19 cellular contexts compared by ENCODE assay signal in the genomic region with DNA sequence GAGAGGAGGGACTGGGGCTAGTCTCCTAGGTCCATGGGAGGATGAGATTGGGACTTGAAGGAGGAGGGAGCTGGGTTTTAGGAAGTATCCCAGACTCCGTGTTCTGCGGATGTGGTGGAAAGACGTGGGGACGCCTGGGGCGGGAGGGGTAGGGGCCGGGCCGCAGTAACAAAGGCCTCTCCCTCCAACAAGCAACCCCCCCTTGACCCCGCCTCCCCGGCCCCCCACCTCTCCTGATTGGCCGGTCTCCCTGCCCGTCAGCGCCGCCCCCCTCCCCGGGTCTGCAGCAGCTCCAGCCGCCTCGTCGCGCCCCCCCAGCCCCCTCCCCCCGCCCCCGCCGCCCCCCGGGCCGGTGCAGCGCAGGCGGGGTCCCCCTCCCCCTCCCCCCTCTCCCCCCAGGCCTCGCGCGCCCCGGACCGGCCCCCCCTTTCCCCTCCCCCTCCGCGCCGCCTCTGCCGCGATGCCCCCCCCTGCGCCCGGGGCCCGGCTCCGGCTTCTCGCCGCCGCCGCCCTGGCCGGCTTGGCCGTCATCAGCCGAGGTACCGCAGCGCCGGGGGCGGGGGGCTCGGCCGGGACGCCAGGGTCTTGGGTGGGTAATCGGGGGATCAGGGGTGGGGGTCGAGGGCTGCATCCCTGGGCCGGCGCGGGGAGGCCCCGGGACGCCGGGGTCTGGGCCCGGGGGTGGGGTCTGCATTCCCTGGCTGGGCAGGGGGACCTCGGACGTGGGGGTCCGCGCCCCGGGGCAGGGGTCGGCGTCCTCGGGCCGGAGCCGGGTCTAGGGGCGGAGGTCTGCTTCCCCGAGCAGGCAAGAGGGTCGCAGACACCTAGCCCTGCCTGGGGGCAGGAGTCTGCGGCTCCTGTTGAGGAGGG. TPM values are rescaled to one million over a fixed set of nuclear protein-coding genes. Genes with fewer than 3 reads are reported as not detected.
DNase-seq lines count a peak whose midpoint lies in the region; ATAC-seq, FAIRE-seq and TF ChIP-seq lines count a peak whose summit lies in the region.
"Had no signal": no experiment of that assay in that cellular context is flagged by ENCODE, and none has a peak within 500 bp of the region (broad histone marks: within the 10 kb centered on the region; RNA-seq: fewer than 3 reads in every experiment).

IGLON5 (plus strand) TSS at position 257 of the 870 bp plus-strand sequence; CDS start at position 461, 204 bp downstream.

- H3K9ac ChIP-seq in astrocyte (ENCODE audit: low read length), result no peak within 1 kb of the TSS

- H3K9me3 Mint-ChIP-seq in activated CD4-positive, alpha-beta T cell treated with anti-CD3 and anti-CD28 coated beads, Interleukin-2, amount 10 ng/mL, durations not matched to agents 24 days and 14 days, result peaks cover 8% of the 10 kb centered on the region
- peaks cover 9% of the 10 kb centered on the region for H3K9me3 Mint-ChIP-seq in astrocyte (ENCODE audit: unreplicated experiment)
- peaks cover 13 to 16% of the 10 kb centered on the region in 2 donors for H3K9me3 Mint-ChIP-seq in stimulated activated naive B cell treated with anti-CD40 and anti-IgM and Interleukin-4, amounts not matched to agents 10 μg/mL and 1 μg/mL and 100 μg/mL, for 72 hours
- H3K9me3 Mint-ChIP-seq in activated T-cell treated with anti-CD3 and anti-CD28 coated beads, Interleukin-2, amount 50 U/mL, for 4 hours, result peaks cover 17% of the 10 kb centered on the region

- no peak for TF ChIP-seq CTCF in astrocyte (IDR thresholded peaks at IDR 0.05; ENCODE audit: insufficient read depth, low read depth, low read length)

- no peaks in the 10 kb centered on the region for H3K36me3 ChIP-seq in astrocyte (ENCODE audit: insufficient read depth, low read length)

- H3K79me2 ChIP-seq in astrocyte (ENCODE audit: insufficient read depth, low read length), result no peaks in the 10 kb centered on the region

- no peaks in the 10 kb centered on the region for H3K27me3 ChIP-seq in astrocyte (ENCODE audit: insufficient read depth, low read length)

- no peak within 1 kb of the TSS for H3K4me2 ChIP-seq in astrocyte (ENCODE audit: low read length)

- no peak within 1 kb of the TSS for H2AFZ ChIP-seq in astrocyte (ENCODE audit: low read depth, low read length)

- H3K27ac Mint-ChIP-seq in activated CD4-positive, alpha-beta T cell treated with anti-CD3 and anti-CD28 coated beads, Interleukin-2, amount 10 ng/mL, durations not matched to agents 24 days and 14 days, result peak within 1 kb of the TSS; percentile 17
- no peak within 1 kb of the TSS for H3K27ac Mint-ChIP-seq in astrocyte (ENCODE audit: unreplicated experiment)
- H3K27ac Mint-ChIP-seq in stimulated activated naive B cell treated with anti-CD40 and anti-IgM and Interleukin-4, amounts not matched to agents 10 μg/mL and 1 μg/mL and 100 μg/mL, for 72 hours, result peak within 1 kb of the TSS; percentile 52
- H3K27ac Mint-ChIP-seq: activated naive CD8-positive, alpha-beta T cell treated with anti-CD3 and anti-CD28 coated beads, Interleukin-2, amount 10 ng/mL, durations not matched to agents 7 days and 5 days had no signal

- no peaks in the 10 kb centered on the region for H3K36me3 Mint-ChIP-seq in activated CD4-positive, alpha-beta T cell treated with anti-CD3 and anti-CD28 coated beads, Interleukin-2, amount 10 ng/mL, durations not matched to agents 24 days and 14 days (ENCODE audit: low read depth)
- no peaks in the 10 kb centered on the region for H3K36me3 Mint-ChIP-seq in astrocyte (ENCODE audit: low read depth, unreplicated experiment)
- H3K36me3 Mint-ChIP-seq in stimulated activated naive B cell treated with anti-CD40 and anti-IgM and Interleukin-4, amounts not matched to agents 10 μg/mL and 1 μg/mL and 100 μg/mL, for 72 hours, result peaks cover 0 to 5% of the 10 kb centered on the region in 2 donors
- H3K36me3 Mint-ChIP-seq in activated T-cell treated with anti-CD3 and anti-CD28 coated beads, Interleukin-2, amount 50 U/mL, for 4 hours (ENCODE audit: insufficient read depth), result no peaks in the 10 kb centered on the region
- H3K36me3 Mint-ChIP-seq: activated naive CD8-positive, alpha-beta T cell treated with anti-CD3 and anti-CD28 coated beads, Interleukin-2, amount 10 ng/mL, durations not matched to agents 7 days and 5 days had no signal

- H3K9me3 ChIP-seq in astrocyte (ENCODE audit: insufficient read depth, low read depth, low read length), result peaks cover 3% of the 10 kb centered on the region

- no peaks in the 10 kb centered on the region for H4K20me1 ChIP-seq in astrocyte (ENCODE audit: insufficient read depth, low read length)

- intact Hi-C loops in activated CD4-positive, alpha-beta T cell treated with anti-CD3 and anti-CD28 coated beads, Interleukin-2, amount 10 ng/mL, durations not matched to agents 24 days and 14 days (cut with micrococcal nuclease), result no loop called here

- H3K4me3 Mint-ChIP-seq in activated CD4-positive, alpha-beta T cell treated with anti-CD3 and anti-CD28 coated beads, Interleukin-2, amount 10 ng/mL, durations not matched to agents 24 days and 14 days, result no peak within 1 kb of the TSS
- H3K4me3 Mint-ChIP-seq in astrocyte (ENCODE audit: unreplicated experiment), result peak within 1 kb of the TSS; percentile 81
- no peak within 1 kb of the TSS for H3K4me3 Mint-ChIP-seq in stimulated activated naive B cell treated with anti-CD40 and anti-IgM and Interleukin-4, amounts not matched to agents 10 μg/mL and 1 μg/mL and 100 μg/mL, for 72 hours
- H3K4me3 Mint-ChIP-seq in activated T-cell treated with anti-CD3 and anti-CD28 coated beads, Interleukin-2, amount 50 U/mL, for 4 hours, result no peak within 1 kb of the TSS
- H3K4me3 Mint-ChIP-seq: activated naive CD8-positive, alpha-beta T cell treated with anti-CD3 and anti-CD28 coated beads, Interleukin-2, amount 10 ng/mL, durations not matched to agents 7 days and 5 days had no signal

- FAIRE-seq in astrocyte (lab: Jason Lieb, UNC), result no peak
- FAIRE-seq: A204.1 had no signal

- H3K4me3 ChIP-seq in astrocyte (ENCODE audit: insufficient read depth, low read depth, low read length), result no peak within 1 kb of the TSS

- H3K4me1 Mint-ChIP-seq in activated CD4-positive, alpha-beta T cell treated with anti-CD3 and anti-CD28 coated beads, Interleukin-2, amount 10 ng/mL, durations not matched to agents 24 days and 14 days, result no peaks in the 10 kb centered on the region
- no peaks in the 10 kb centered on the region for H3K4me1 Mint-ChIP-seq in astrocyte (ENCODE audit: low read depth, unreplicated experiment)
- peaks cover 10 to 14% of the 10 kb centered on the region in 2 donors for H3K4me1 Mint-ChIP-seq in stimulated activated naive B cell treated with anti-CD40 and anti-IgM and Interleukin-4, amounts not matched to agents 10 μg/mL and 1 μg/mL and 100 μg/mL, for 72 hours
- peaks cover 2% of the 10 kb centered on the region for H3K4me1 Mint-ChIP-seq in activated T-cell treated with anti-CD3 and anti-CD28 coated beads, Interleukin-2, amount 50 U/mL, for 4 hours (ENCODE audit: low read depth)

- no peaks in the 10 kb centered on the region for H3K4me1 ChIP-seq in astrocyte (ENCODE audit: insufficient read depth, low read length)

- H3K27me3 Mint-ChIP-seq in activated CD4-positive, alpha-beta T cell treated with anti-CD3 and anti-CD28 coated beads, Interleukin-2, amount 10 ng/mL, durations not matched to agents 24 days and 14 days, result peaks cover 23% of the 10 kb centered on the region
- H3K27me3 Mint-ChIP-seq in astrocyte (ENCODE audit: low read depth, unreplicated experiment), result peaks cover 24% of the 10 kb centered on the region
- H3K27me3 Mint-ChIP-seq in stimulated activated naive B cell treated with anti-CD40 and anti-IgM and Interleukin-4, amounts not matched to agents 10 μg/mL and 1 μg/mL and 100 μg/mL, for 72 hours, result peaks cover 48 to 60% of the 10 kb centered on the region in 2 donors
- peaks cover 43% of the 10 kb centered on the region for H3K27me3 Mint-ChIP-seq in activated T-cell treated with anti-CD3 and anti-CD28 coated beads, Interleukin-2, amount 50 U/mL, for 4 hours (ENCODE audit: low read depth)

- DNase-seq in activated CD4-positive, alpha-beta T cell treated with anti-CD3 and anti-CD28 coated beads, Interleukin-2, amount 10 ng/mL, durations not matched to agents 24 days and 14 days, result no peak
- no peak for DNase-seq in activated CD4-positive, alpha-beta T cell treated with anti-CD3 and anti-CD28 coated beads for 48 hours
- DNase-seq in astrocyte (ENCODE audit: low read depth) (no peak), iPS-NIHi11 (ENCODE audit: low spot score) (peak; percentile 93)
- no peak for DNase-seq in stimulated activated naive B cell treated with anti-CD40 and anti-IgM and Interleukin-4, amounts not matched to agents 10 μg/mL and 1 μg/mL and 100 μg/mL, for 72 hours
- no peak for DNase-seq in activated T-cell treated with anti-CD3 and anti-CD28 coated beads, Interleukin-2, amount 50 U/mL, for 1 hour
- no peak for DNase-seq in activated T-cell treated with anti-CD3 and anti-CD28 coated beads, Interleukin-2, amount 50 U/mL, for 4 hours
- DNase-seq: activated naive CD8-positive, alpha-beta T cell treated with anti-CD3 and anti-CD28 coated beads, Interleukin-2, amount 10 ng/mL, durations not matched to agents 7 days and 5 days; activated T-cell treated with anti-CD3 and anti-CD28 coated beads for 4 hours; central memory CD4-positive, alpha-beta T cell; left ventricle myocardium superior; naive B cell; NCI-H1105 treated with DMSO at 0.1 percent for 48 hours; NCI-H446; stimulated activated CD4-positive, alpha-beta T cell treated with anti-CD3 and anti-CD28 coated beads, Interleukin-4, amount 100 ng/mL, for 4 hours had no signal

- ATAC-seq in stimulated activated naive B cell treated with anti-CD40 and anti-IgM and Interleukin-4, amounts not matched to agents 10 μg/mL and 1 μg/mL and 100 μg/mL, for 72 hours (replicated peaks), result no peak
- ATAC-seq in HG02970 (IDR thresholded peaks at IDR 0.05; ENCODE audit: low FRiP score, unreplicated experiment), result no peak
- ATAC-seq in activated T-cell treated with anti-CD3 and anti-CD28 coated beads, Interleukin-2, amount 50 U/mL, for 4 hours, result no peak
- ATAC-seq: activated CD4-positive, CD25-positive, alpha-beta regulatory T cell treated with anti-CD3 and anti-CD28 coated beads, Interleukin-2, amount 50 U/mL, for 24 hours; left ventricle myocardium superior; sciatic nerve had no signal

- H3K27ac ChIP-seq in astrocyte (ENCODE audit: low read depth, low read length), result no peak within 1 kb of the TSS

RNA-seq across cellular contexts. Expression of gene IGLON5, which starts in this region (rescaled TPM):
- total RNA-seq in activated CD4-positive, alpha-beta T cell treated with anti-CD3 and anti-CD28 coated beads, Interleukin-2, amount 10 ng/mL, durations not matched to agents 24 days and 14 days, result 1.2 and 1.8 TPM in 2 replicates
- total RNA-seq in astrocyte, result 5.4 and 6.6 TPM in 2 replicates
- under 1 TPM in 1 of 3 donors, not detected in 2; 0.08 TPM for total RNA-seq in activated T-cell treated with anti-CD3 and anti-CD28 coated beads, Interleukin-2, amount 50 U/mL, for 4 hours
- total RNA-seq: left ventricle myocardium superior, sciatic nerve had no signal
